ENCODE assay signal across 8 cellular contexts in genomic region chr1:155648207-155649147, GRCh38. TPM values are rescaled to one million over a fixed set of nuclear protein-coding genes. Genes with fewer than 3 reads are reported as not detected.
DNase-seq lines count a peak whose midpoint lies in the region; ATAC-seq, FAIRE-seq and TF ChIP-seq lines count a peak whose summit lies in the region.

No MANE protein-coding gene starts in this region.

- H3K79me2 ChIP-seq in GM23248 (ENCODE audit: insufficient read depth) (peaks cover 31% of the 10 kb centered on the region), HepG2 (ENCODE audit: insufficient read depth, low read length) (no peaks in the 10 kb centered on the region)

- peak; percentile 95 for ATAC-seq in HepG2

- WGBS in GM23248 (ENCODE audit: low coverage in 1 of 2, low lambda C conversion rate in 2 of 2, missing lambda C conversion rate in 2 of 2), 2 experiments: 37 to 40% methylated on average over 11 of the region's 11 CpGs
- WGBS in HepG2 (ENCODE audit: low lambda C conversion rate): 35% methylated on average over 11 of the region's 11 CpGs

- H3K4me3 ChIP-seq in GM23248: peak overlapping the region; percentile 77
- peak overlapping the region; percentile 22 to 39 (median 27) for H3K4me3 ChIP-seq in breast epithelium
- no peak overlapping the region for H3K4me3 ChIP-seq in HepG2 (replicated peaks in 1 of 3; ENCODE audit: insufficient read depth in 1 of 3, low read depth in 2 of 3, low read length in 3 of 3)

- H4K20me1 ChIP-seq in GM23248 (ENCODE audit: insufficient read depth) (no peaks in the 10 kb centered on the region), HepG2 (ENCODE audit: insufficient read depth, low read length) (no peaks in the 10 kb centered on the region)

- peak; percentile 49; the same call in 1 of the 2 replicates for TF ChIP-seq RAD21 in HepG2 (CRISPR knock-in tag; IDR thresholded peaks at IDR 0.05)

- peaks cover 35% of the 10 kb centered on the region for H3K4me1 ChIP-seq in GM23248 (ENCODE audit: insufficient read depth)
- peaks cover 0 to 9% of the 10 kb centered on the region in 2 donors for H3K4me1 ChIP-seq in breast epithelium
- H3K4me1 ChIP-seq in HepG2 (ENCODE audit: insufficient read depth, low read length): peaks cover 46% of the 10 kb centered on the region

- in situ Hi-C loops in GM23248 (cut with MboI): no loop called here
- in situ Hi-C loops in HepG2 (cut with HindIII; ENCODE audit: extremely low pct_ligation_motif_present, low pct_unique_long_range_greater_than_20kb): no loop called here

- CTCF ChIA-PET in HepG2 (lab: Yijun Ruan, JAX; ENCODE audit: low intra/inter-chr PET ratio, low total read pairs): no interaction called here

- TF ChIP-seq POLR2A in breast epithelium (IDR thresholded peaks at IDR 0.05) (no peak), HepG2 (IDR thresholded peaks at IDR 0.05; ENCODE audit: insufficient read depth in 1 of 2, low read depth in 2 of 2, low read length in 2 of 2) (no peak)

- DNase-seq in GM23248 (peak; percentile 92), NCI-H82 (lab: John Stamatoyannopoulos, UW) (peak; percentile 47), breast epithelium (ENCODE audit: low spot score in 2 of 2) (peak in 1 of 2 donors; percentile 31), HepG2 (ENCODE audit: low spot score) (peak; percentile 83), NCI-H2171 (lab: John Stamatoyannopoulos, UW) (no peak), germinal center (ENCODE audit: low spot score) (no peak)
- DNase-seq in effector CD4-positive, alpha-beta T cell: no peak
- no peak for DNase-seq in NK-92 treated with Interleukin-12 subunit alpha and Interleukin-12 subunit beta, amount 100 ng/mL, for 24 hours (lab: John Stamatoyannopoulos, UW)

- TF ChIP-seq EP300 in HepG2 (IDR thresholded peaks at IDR 0.05; ENCODE audit: low read depth in 2 of 2, low read length in 2 of 2) (no peak), HepG2 (CRISPR knock-in tag; IDR thresholded peaks at IDR 0.05; ENCODE audit: borderline replicate concordance) (no peak)

- intact Hi-C loops in breast epithelium (cut with DNase I; ENCODE audit: low total_unique reads): no loop called here
- intact Hi-C loops in HepG2 (cut with micrococcal nuclease; ENCODE audit: unreplicated experiment): no loop called here

- POLR2A ChIA-PET in HepG2 (lab: Yijun Ruan, JAX): interaction anchor here (0.7 kb wide), 1 partner anchor 32 kb away, joined by 5 read pairs; no protein-coding TSS in a partner anchor

- H3F3A ChIP-seq in GM23248 (ENCODE audit: insufficient read depth): peaks cover 34% of the 10 kb centered on the region

- BruUV-seq in HepG2 (replicated peaks; lab: Mats Ljungman, UMichigan): no TSS peak

- H3K36me3 ChIP-seq in GM23248 (ENCODE audit: low read depth) (no peaks in the 10 kb centered on the region), breast epithelium (no peaks in the 10 kb centered on the region), HepG2 (replicated peaks in 1 of 2; ENCODE audit: control insufficient read depth in 1 of 2, insufficient read depth in 2 of 2, low read length in 2 of 2) (no peaks in the 10 kb centered on the region)

- H2AFZ ChIP-seq in GM23248: peak overlapping the region; percentile 95
- H2AFZ ChIP-seq in HepG2 (ENCODE audit: low read length): no peak overlapping the region

- H3K27ac ChIP-seq in GM23248: peak overlapping the region; percentile 69
- H3K27ac ChIP-seq in breast epithelium: peak overlapping the region; percentile 84
- H3K27ac ChIP-seq in HepG2 (ENCODE audit: extremely low read length, insufficient read depth, low read length): no peak overlapping the region

- no peaks in the 10 kb centered on the region for H3K9me2 ChIP-seq in GM23248 (ENCODE audit: insufficient read depth)

- H3K9me3 ChIP-seq in GM23248 (ENCODE audit: low read depth) (no peaks in the 10 kb centered on the region), breast epithelium (no peaks in the 10 kb centered on the region), HepG2 (ENCODE audit: low read length) (peaks cover 11% of the 10 kb centered on the region)

- H3K9ac ChIP-seq in GM23248 (peak overlapping the region; percentile 69), HepG2 (ENCODE audit: insufficient read depth, low read depth, low read length) (no peak overlapping the region)

- peak in 2 of 3 donors; percentile 41 to 63 for TF ChIP-seq CTCF in breast epithelium (IDR thresholded peaks at IDR 0.05)
- TF ChIP-seq CTCF in HepG2 (CRISPR knock-in tag; IDR thresholded peaks at IDR 0.05): peak; percentile 73

- H3K27me3 ChIP-seq in GM23248 (replicated peaks; ENCODE audit: insufficient read depth) (no peaks in the 10 kb centered on the region), breast epithelium (no peaks in the 10 kb centered on the region), HepG2 (ENCODE audit: control insufficient read depth in 1 of 2, insufficient read depth in 2 of 2, low read length in 2 of 2) (no peaks in the 10 kb centered on the region; a peak in 1 of 5 replicates)

- peak overlapping the region; percentile 88 for H3K4me2 ChIP-seq in GM23248 (ENCODE audit: unreplicated experiment)
- peak overlapping the region; percentile 43 for H3K4me2 ChIP-seq in HepG2 (ENCODE audit: low read depth, low read length)

- FAIRE-seq in HepG2 (lab: Jason Lieb, UNC): peak; percentile 74

RNA-seq across cellular contexts. Expression of gene MSTO1, which starts 38.5 kb away (rescaled TPM):
- total RNA-seq in GM23248 (2014; rRNA removed; shearing (Covaris generic)): 16.0 and 46.7 TPM in 2 replicates
- 39.0 and 40.6 TPM in 2 replicates for polyA plus RNA-seq in GM23248 (2016; fragmentation: Nextera tagmentation; extraction: Ambion mirVana)
- 10 to 100 TPM in 2 of 3 donors, 1 to 10 TPM in 1; 9.6 to 44.2 (median 35.4) TPM for total RNA-seq in breast epithelium
- 12.1 and 25.3 TPM in 2 replicates for total RNA-seq in HepG2 (2016; rRNA removed; fragmentation: Illumina TruSeq; extraction: Trizol)
- total RNA-seq in HepG2 (2016; cell fraction: cytosol; rRNA removed; fragmentation: Illumina TruSeq; extraction: Trizol; ENCODE audit: low read depth): 10.5 and 12.0 TPM in 2 replicates
- 9.2 and 25.2 TPM in 2 replicates for total RNA-seq in HepG2 (2016; cell fraction: insoluble cytoplasmic fraction; rRNA removed; fragmentation: Illumina TruSeq; extraction: Trizol)
- 7.8 and 8.3 TPM in 2 replicates for total RNA-seq in HepG2 (2016; cell fraction: membrane; rRNA removed; fragmentation: Illumina TruSeq; extraction: Trizol)
- total RNA-seq in HepG2 (2016; cell fraction: nucleus; rRNA removed; fragmentation: Illumina TruSeq; extraction: Trizol): 34.8 and 45.0 TPM in 2 replicates
- 19.1 and 25.5 TPM in 2 replicates for polyA plus RNA-seq in HepG2 (2011; rRNA removed)
- 6.8 and 9.3 TPM in 2 replicates for polyA plus RNA-seq in HepG2 (2011; cell fraction: cytosol; rRNA removed)
- 164 and 167 TPM in 2 replicates for polyA plus RNA-seq in HepG2 (2011; cell fraction: nucleus; rRNA removed)
- 23.7 and 26.2 TPM in 2 replicates for polyA plus RNA-seq in HepG2 (2012)
- polyA plus RNA-seq in HepG2 (2016; cell fraction: cytosol; fragmentation: Illumina TruSeq; extraction: Trizol; ENCODE audit: low read depth): 3.7 and 3.9 TPM in 2 replicates
- 14.4 and 17.9 TPM in 2 replicates for polyA plus RNA-seq in HepG2 (2016; cell fraction: insoluble cytoplasmic fraction; fragmentation: Illumina TruSeq; extraction: Trizol; ENCODE audit: low read depth)
- 7.6 and 7.8 TPM in 2 replicates for polyA plus RNA-seq in HepG2 (2016; cell fraction: membrane; fragmentation: Illumina TruSeq; extraction: Trizol; ENCODE audit: low read depth)
- polyA plus RNA-seq in HepG2 (2016; cell fraction: nucleus; fragmentation: Illumina TruSeq; extraction: Trizol; ENCODE audit: insufficient read depth, low read depth): 109 and 113 TPM in 2 replicates
- polyA minus RNA-seq in HepG2 (2011; rRNA and poly(A)+ RNA removed; ENCODE audit: low replicate concordance): 49.0 and 66.8 TPM in 2 replicates
- polyA minus RNA-seq in HepG2 (2011; cell fraction: cytosol; rRNA and poly(A)+ RNA removed): 4.6 and 5.2 TPM in 2 replicates
- 90.0 and 98.8 TPM in 2 replicates for polyA minus RNA-seq in HepG2 (2011; cell fraction: nucleus; rRNA and poly(A)+ RNA removed)

RNA-seq across cellular contexts. Expression of gene YY1AP1, which starts 40.1 kb away (rescaled TPM):
- 36.7 and 50.1 TPM in 2 replicates for total RNA-seq in GM23248 (2014; rRNA removed; shearing (Covaris generic))
- polyA plus RNA-seq in GM23248 (2016; fragmentation: Nextera tagmentation; extraction: Ambion mirVana) (27.0 and 28.1 TPM in 2 replicates), HepG2 (2011; rRNA removed) (58.3 and 69.4 TPM in 2 replicates)
- total RNA-seq in breast epithelium (100 to 1,000 TPM; 107 to 156 (median 155) TPM), HepG2 (2016; rRNA removed; fragmentation: Illumina TruSeq; extraction: Trizol) (28.5 and 33.9 TPM in 2 replicates)
- total RNA-seq in HepG2 (2016; cell fraction: cytosol; rRNA removed; fragmentation: Illumina TruSeq; extraction: Trizol; ENCODE audit: low read depth): 158 and 165 TPM in 2 replicates
- total RNA-seq in HepG2 (2016; cell fraction: insoluble cytoplasmic fraction; rRNA removed; fragmentation: Illumina TruSeq; extraction: Trizol): 27.8 and 28.0 TPM in 2 replicates
- total RNA-seq in HepG2 (2016; cell fraction: membrane; rRNA removed; fragmentation: Illumina TruSeq; extraction: Trizol): 38.7 and 52.1 TPM in 2 replicates
- total RNA-seq in HepG2 (2016; cell fraction: nucleus; rRNA removed; fragmentation: Illumina TruSeq; extraction: Trizol): 24.4 and 25.8 TPM in 2 replicates
- 44.0 and 71.4 TPM in 2 replicates for polyA plus RNA-seq in HepG2 (2011; cell fraction: cytosol; rRNA removed)
- polyA plus RNA-seq in HepG2 (2011; cell fraction: nucleus; rRNA removed): 54.4 and 59.2 TPM in 2 replicates
- polyA plus RNA-seq in HepG2 (2012): 28.7 and 30.1 TPM in 2 replicates
- 6.7 and 6.8 TPM in 2 replicates for polyA plus RNA-seq in HepG2 (2016; cell fraction: cytosol; fragmentation: Illumina TruSeq; extraction: Trizol; ENCODE audit: low read depth)
- 43.4 and 51.4 TPM in 2 replicates for polyA plus RNA-seq in HepG2 (2016; cell fraction: insoluble cytoplasmic fraction; fragmentation: Illumina TruSeq; extraction: Trizol; ENCODE audit: low read depth)
- 18.2 and 18.4 TPM in 2 replicates for polyA plus RNA-seq in HepG2 (2016; cell fraction: membrane; fragmentation: Illumina TruSeq; extraction: Trizol; ENCODE audit: low read depth)
- polyA plus RNA-seq in HepG2 (2016; cell fraction: nucleus; fragmentation: Illumina TruSeq; extraction: Trizol; ENCODE audit: insufficient read depth, low read depth): 64.0 and 67.4 TPM in 2 replicates
- polyA minus RNA-seq in HepG2 (2011; rRNA and poly(A)+ RNA removed; ENCODE audit: low replicate concordance): 40.5 and 74.2 TPM in 2 replicates
- 25.3 and 29.9 TPM in 2 replicates for polyA minus RNA-seq in HepG2 (2011; cell fraction: cytosol; rRNA and poly(A)+ RNA removed)
- polyA minus RNA-seq in HepG2 (2011; cell fraction: nucleus; rRNA and poly(A)+ RNA removed): 33.9 and 68.1 TPM in 2 replicates

RNA-seq across cellular contexts. Expression of gene DAP3, which starts 40.4 kb away (rescaled TPM):
- total RNA-seq in GM23248 (2014; rRNA removed; shearing (Covaris generic)): 41.1 and 41.4 TPM in 2 replicates
- polyA plus RNA-seq in GM23248 (2016; fragmentation: Nextera tagmentation; extraction: Ambion mirVana): 77.8 and 82.2 TPM in 2 replicates
- total RNA-seq in breast epithelium: 100 to 1,000 TPM; 143 to 195 (median 168) TPM
- total RNA-seq in HepG2 (2016; rRNA removed; fragmentation: Illumina TruSeq; extraction: Trizol): 133 and 153 TPM in 2 replicates
- 76.4 and 78.3 TPM in 2 replicates for total RNA-seq in HepG2 (2016; cell fraction: cytosol; rRNA removed; fragmentation: Illumina TruSeq; extraction: Trizol; ENCODE audit: low read depth)
- 131 and 149 TPM in 2 replicates for total RNA-seq in HepG2 (2016; cell fraction: insoluble cytoplasmic fraction; rRNA removed; fragmentation: Illumina TruSeq; extraction: Trizol)
- total RNA-seq in HepG2 (2016; cell fraction: membrane; rRNA removed; fragmentation: Illumina TruSeq; extraction: Trizol): 125 and 128 TPM in 2 replicates
- 85.3 and 87.5 TPM in 2 replicates for total RNA-seq in HepG2 (2016; cell fraction: nucleus; rRNA removed; fragmentation: Illumina TruSeq; extraction: Trizol)
- polyA plus RNA-seq in HepG2 (2011; rRNA removed): 123 and 129 TPM in 2 replicates
- 110 and 124 TPM in 2 replicates for polyA plus RNA-seq in HepG2 (2011; cell fraction: cytosol; rRNA removed)
- polyA plus RNA-seq in HepG2 (2011; cell fraction: nucleus; rRNA removed): 81.2 and 89.4 TPM in 2 replicates
- 102 and 105 TPM in 2 replicates for polyA plus RNA-seq in HepG2 (2012)
- 74.8 and 88.6 TPM in 2 replicates for polyA plus RNA-seq in HepG2 (2016; cell fraction: cytosol; fragmentation: Illumina TruSeq; extraction: Trizol; ENCODE audit: low read depth)
- 170 TPM in 2 replicates for polyA plus RNA-seq in HepG2 (2016; cell fraction: insoluble cytoplasmic fraction; fragmentation: Illumina TruSeq; extraction: Trizol; ENCODE audit: low read depth)
- 103 and 106 TPM in 2 replicates for polyA plus RNA-seq in HepG2 (2016; cell fraction: membrane; fragmentation: Illumina TruSeq; extraction: Trizol; ENCODE audit: low read depth)
- polyA plus RNA-seq in HepG2 (2016; cell fraction: nucleus; fragmentation: Illumina TruSeq; extraction: Trizol; ENCODE audit: insufficient read depth, low read depth): 170 and 180 TPM in 2 replicates
- polyA minus RNA-seq in HepG2 (2011; rRNA and poly(A)+ RNA removed; ENCODE audit: low replicate concordance): 121 and 292 TPM in 2 replicates
- polyA minus RNA-seq in HepG2 (2011; cell fraction: cytosol; rRNA and poly(A)+ RNA removed): 66.4 and 67.5 TPM in 2 replicates
- 105 and 137 TPM in 2 replicates for polyA minus RNA-seq in HepG2 (2011; cell fraction: nucleus; rRNA and poly(A)+ RNA removed)

Comparison
In these comparisons a context has a peak if more than half of its experiments do, and no peak if none do; other contexts are left out.
1. DNase-seq: peak in GM23248 (single experiment), NCI-H82 (single experiment) and HepG2 (single experiment); none in NCI-H2171 (single experiment), germinal center (single experiment), effector CD4-positive, alpha-beta T cell (single experiment) and NK-92 treated with Interleukin-12 subunit alpha and Interleukin-12 subunit beta, amount 100 ng/mL, for 24 hours (single experiment).
2. H3K4me3 ChIP-seq: peak in GM23248 (single experiment) and breast epithelium (3 of 3); none in HepG2 (0 of 3).